32 cellular contexts compared by ENCODE assay signal in the genomic region with DNA sequence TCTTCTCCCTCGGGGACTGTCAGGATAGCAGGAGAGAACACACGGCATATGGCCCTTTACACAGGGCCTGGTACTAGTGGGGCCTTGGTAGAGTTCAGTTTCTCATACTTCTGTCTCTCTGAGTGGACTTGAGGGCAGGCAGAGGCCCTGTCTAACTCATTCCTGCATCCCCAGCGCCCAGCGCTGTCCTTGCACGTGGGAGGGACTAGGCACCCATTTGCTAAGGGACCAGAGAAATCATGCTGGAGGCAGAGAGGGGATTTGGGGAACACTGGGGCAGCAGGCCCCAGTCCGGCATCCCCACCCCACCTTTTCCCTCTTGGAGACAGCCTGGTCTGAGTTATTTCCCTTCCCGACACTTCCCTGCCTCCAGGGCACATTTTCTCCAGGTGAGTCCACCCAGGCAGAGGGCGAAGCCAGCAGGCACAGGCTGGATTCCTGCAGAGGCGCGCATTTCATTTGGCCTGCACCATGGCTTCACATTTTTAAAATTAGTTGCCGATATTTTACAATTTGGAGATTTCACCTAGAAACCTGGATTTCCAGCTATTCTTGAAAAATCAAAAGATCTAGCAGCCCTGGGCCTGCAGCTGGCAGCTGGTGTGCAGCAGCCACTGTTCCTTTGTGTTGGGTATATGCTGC. TPM values are rescaled to one million over a fixed set of nuclear protein-coding genes. Genes with fewer than 3 reads are reported as not detected.
DNase-seq lines count a peak whose midpoint lies in the region; ATAC-seq, FAIRE-seq and TF ChIP-seq lines count a peak whose summit lies in the region.
"Had no signal": no experiment of that assay in that cellular context is flagged by ENCODE, and none has a peak within 500 bp of the region (broad histone marks: within the 10 kb centered on the region; RNA-seq: fewer than 3 reads in every experiment).

No MANE protein-coding gene starts in this region.

- H4K20me1 ChIP-seq in PC-9 (ENCODE audit: insufficient read depth) (no peaks in the 10 kb centered on the region), keratinocyte (ENCODE audit: control insufficient read depth, extremely low read depth, insufficient read depth, low read length) (no peaks in the 10 kb centered on the region)

- 74 to 90% (median 86%) methylated on average over 10 to 11 of the region's 11 CpGs for WGBS in heart left ventricle, 4 donors

- H3K36me3 ChIP-seq in heart left ventricle (no peaks in the 10 kb centered on the region), PC-9 (ENCODE audit: low read depth) (no peaks in the 10 kb centered on the region), keratinocyte (ENCODE audit: control insufficient read depth in 2 of 2, extremely low read depth in 1 of 2, insufficient read depth in 2 of 2, low read length in 2 of 2) (no peaks in the 10 kb centered on the region)
- H3K36me3 ChIP-seq: ascending aorta, MG63, ovary, transverse colon had no signal

- TF ChIP-seq POLR2A in heart left ventricle (IDR thresholded peaks at IDR 0.05) = no peak

- BruUV-seq in PC-9 (replicated peaks; lab: Mats Ljungman, UMichigan) = no TSS peak

- no peak overlapping the region for H3K9ac ChIP-seq in keratinocyte (ENCODE audit: control insufficient read depth, extremely low read depth, insufficient read depth, low read length)

- H3K4me1 ChIP-seq in heart left ventricle (no peaks in the 10 kb centered on the region), PC-9 (replicated peaks; ENCODE audit: insufficient read depth) (peaks cover 20% of the 10 kb centered on the region), keratinocyte (ENCODE audit: control insufficient read depth, extremely low read depth, insufficient read depth, low read length) (peaks cover 18% of the 10 kb centered on the region)
- H3K4me1 ChIP-seq: ascending aorta, transverse colon had no signal

- H3K4me2 ChIP-seq in PC-9 = peak overlapping the region; percentile 39
- peak overlapping the region; percentile 33 for H3K4me2 ChIP-seq in keratinocyte (ENCODE audit: control insufficient read depth, extremely low read depth, insufficient read depth, low read depth, low read length)

- H3K9me3 ChIP-seq in heart left ventricle (no peaks in the 10 kb centered on the region), PC-9 (ENCODE audit: insufficient read depth, low read depth) (no peaks in the 10 kb centered on the region; the same call in 1 of the 2 replicates), keratinocyte (ENCODE audit: control insufficient read depth, low read depth, low read length) (no peaks in the 10 kb centered on the region)
- H3K9me3 ChIP-seq: ascending aorta, MG63, ovary, transverse colon had no signal

- DNase-seq in cardiac septum (ENCODE audit: low spot score) (peak; percentile 41), heart left ventricle (no peak), PC-9 (peak; percentile 53 to 71), keratinocyte (ENCODE audit: low read depth, low spot score) (no peak), SIG-M5 (lab: John Stamatoyannopoulos, UW) (no peak), cerebellum (ENCODE audit: low spot score) (no peak)
- DNase-seq in stimulated activated CD4-positive, alpha-beta T cell treated with anti-CD3 and anti-CD28 coated beads, Interleukin-12 subunit alpha, Interleukin-12 subunit beta, amount 100 ng/mL, for 4 hours = no peak
- DNase-seq: activated CD4-positive, alpha-beta T cell treated with anti-CD3 and anti-CD28 coated beads for 36 hours; activated gamma-delta T cell; activated naive CD8-positive, alpha-beta T cell treated with anti-CD3 and anti-CD28 coated beads, Interleukin-2, amount 10 ng/mL, durations not matched to agents 7 days and 5 days; central memory CD4-positive, alpha-beta T cell; DMS53; KBM-7; kidney; MG63; naive thymus-derived CD8-positive, alpha-beta T cell; NCI-H1417 treated with DMSO at 0.1 percent for 48 hours; NCI-H2081 treated with DMSO at 0.1 percent for 48 hours; NCI-H510A; NK-92 treated with Interleukin-12 subunit alpha and Interleukin-12 subunit beta, amount 100 ng/mL, for 24 hours; ovary; small intestine; stimulated activated CD4-positive, alpha-beta T cell treated with anti-CD3 and anti-CD28 coated beads, Interleukin-2, amount 100 ng/mL, for 24 hours; T-helper 2 cell; transverse colon had no signal

- ATAC-seq in heart left ventricle (no peak), HG02642 (IDR thresholded peaks at IDR 0.05; ENCODE audit: poor library complexity, unreplicated experiment) (no peak)
- ATAC-seq: activated CD4-positive, alpha-beta T cell treated with anti-CD3 and anti-CD28 coated beads for 36 hours; HCT116; naive thymus-derived CD8-positive, alpha-beta T cell; Panc1 had no signal

- H3F3A ChIP-seq in PC-9 (ENCODE audit: insufficient read depth, low read depth) = no peaks in the 10 kb centered on the region; the same call in 1 of the 2 replicates

- H3K79me2 ChIP-seq in PC-9 (ENCODE audit: low read depth) (no peaks in the 10 kb centered on the region), keratinocyte (ENCODE audit: control insufficient read depth, insufficient read depth, low read length) (no peaks in the 10 kb centered on the region)

- peak; percentile 55 for FAIRE-seq in keratinocyte (lab: Jason Lieb, UNC)
- FAIRE-seq: endothelial cell of umbilical vein, HTR-8/SVneo, kidney, small intestine had no signal

- CTCF ChIA-PET in PC-9 (lab: Charles Lee) = no interaction called here

- intact Hi-C loops in cardiac septum (cut with DNase I) = no loop called here
- intact Hi-C loops in heart left ventricle (cut with DNase I) = no loop called here
- intact Hi-C loops in PC-9 (cut with micrococcal nuclease; ENCODE audit: unreplicated experiment) = no loop called here

- H3K27me3 ChIP-seq in heart left ventricle (peaks cover 0 to 4% (median 0%) of the 10 kb centered on the region in 9 donors), PC-9 (ENCODE audit: insufficient read depth, low read depth) (no peaks in the 10 kb centered on the region), keratinocyte (ENCODE audit: control insufficient read depth, extremely low read depth, insufficient read depth, low read length) (no peaks in the 10 kb centered on the region)
- H3K27me3 ChIP-seq: ascending aorta, MG63, ovary, transverse colon had no signal

- H3K9me2 ChIP-seq in PC-9 (ENCODE audit: insufficient read depth) = no peaks in the 10 kb centered on the region

- no peak for TF ChIP-seq CTCF in heart left ventricle (IDR thresholded peaks at IDR 0.05)
- no peak for TF ChIP-seq CTCF in PC-9 (conservative IDR thresholded peaks at IDR 0.05)
- TF ChIP-seq CTCF in keratinocyte (optimal IDR thresholded peaks at IDR 0.05 in 1 of 3, IDR thresholded peaks at IDR 0.05 in 1 of 3, conservative IDR thresholded peaks at IDR 0.05 in 1 of 3; ENCODE audit: extremely low read depth in 1 of 3, insufficient read depth in 2 of 3, low read length in 3 of 3) = no peak

- POLR2A ChIA-PET in PC-9 (lab: Charles Lee; ENCODE audit: unreplicated experiment) = no interaction called here

- H3K4me3 ChIP-seq in heart left ventricle = no peak overlapping the region
- H3K4me3 ChIP-seq in PC-9 = no peak overlapping the region
- peak overlapping the region in 2 of 3 experiments; percentile 14 to 26 for H3K4me3 ChIP-seq in keratinocyte (ENCODE audit: control insufficient read depth in 2 of 3, extremely low read depth in 1 of 3, insufficient read depth in 2 of 3, low read depth in 1 of 3, low read length in 3 of 3)
- H3K4me3 ChIP-seq: ascending aorta, MG63, ovary, SK-N-MC, transverse colon had no signal

- H3K27ac ChIP-seq in heart left ventricle (no peak overlapping the region), PC-9 (no peak overlapping the region), keratinocyte (ENCODE audit: control insufficient read depth, insufficient read depth, low read length) (peak overlapping the region; percentile 10)
- H3K27ac ChIP-seq: ascending aorta, ovary, SK-N-MC, transverse colon had no signal

- dilution Hi-C loops in keratinocyte (cut with MboI; ENCODE audit: extremely low pct_ligation_motif_present, low sequenced_read_pairs) = no loop called here

- no peaks in the 10 kb centered on the region for H3K9me1 ChIP-seq in keratinocyte (ENCODE audit: control insufficient read depth, extremely low read depth, insufficient read depth, low read length)

- H2AFZ ChIP-seq in PC-9 (no peak overlapping the region), keratinocyte (ENCODE audit: control insufficient read depth, low read length) (peak overlapping the region; percentile 64)

RNA-seq across cellular contexts. Expression of gene NKD1, which starts 9.7 kb away (rescaled TPM):
- 0.40 TPM for total RNA-seq in cardiac septum
- total RNA-seq in heart left ventricle = 1 to 10 TPM in 1 of 9 donors, under 1 TPM in 8; 0.05 to 1.0 (median 0.26) TPM
- polyA plus RNA-seq in heart left ventricle = under 1 TPM; 0.23 to 0.32 TPM
- total RNA-seq in PC-9 (2021) = 0.44 and 0.83 TPM in 2 replicates
- polyA plus RNA-seq in keratinocyte = 0.54 to 0.62 TPM (median 0.57 TPM) in 3 replicates
- 0.01 TPM for polyA plus RNA-seq in keratinocyte (2011; ENCODE audit: low read depth)
- 0.21 and 0.62 TPM in 2 replicates for polyA plus RNA-seq in keratinocyte (2011; cell fraction: cytosol; rRNA removed)
- 0.56 and 0.65 TPM in 2 replicates for polyA plus RNA-seq in keratinocyte (2011; cell fraction: nucleus; rRNA removed)
- polyA plus RNA-seq in keratinocyte (2012; ENCODE audit: low replicate concordance) = 0.16 and 0.26 TPM in 2 replicates
- polyA minus RNA-seq in keratinocyte = 0.46 to 2.2 TPM (median 0.51 TPM) in 3 replicates
- 0.38 TPM for polyA minus RNA-seq in keratinocyte (2011; cell fraction: cytosol; rRNA and poly(A)+ RNA removed)
- 0.42 and 0.70 TPM in 2 replicates for polyA minus RNA-seq in keratinocyte (2011; cell fraction: nucleus; rRNA and poly(A)+ RNA removed)
- 20.2 TPM for total RNA-seq in cerebellum
- total RNA-seq: endothelial cell of umbilical vein had no signal
- polyA plus RNA-seq: endothelial cell of umbilical vein had no signal

Comparison
In these comparisons a context has a peak if more than half of its experiments do, and no peak if none do; other contexts are left out.
1. DNase-seq: peak in cardiac septum (single experiment) and PC-9 (2 of 2); none in heart left ventricle (0 of 5), keratinocyte (single experiment), stimulated activated CD4-positive, alpha-beta T cell treated with anti-CD3 and anti-CD28 coated beads, Interleukin-12 subunit alpha, Interleukin-12 subunit beta, amount 100 ng/mL, for 4 hours (single experiment), SIG-M5 (single experiment) and cerebellum (single experiment).
2. H3K4me3 ChIP-seq: peak in keratinocyte (2 of 3); none in heart left ventricle (0 of 12) and PC-9 (single experiment).
3. RNA of gene NKD1, which starts 9.7 kb away (total RNA-seq): 20.2 TPM in cerebellum (single experiment); 0.44 to 0.83 TPM in PC-9, 0.40 TPM in cardiac septum (single experiment) and 0.05 to 1.0 TPM in heart left ventricle; every median in the first group is over 10 times any median in the second.